9 cellular contexts compared by ENCODE assay signal in the genomic region with DNA sequence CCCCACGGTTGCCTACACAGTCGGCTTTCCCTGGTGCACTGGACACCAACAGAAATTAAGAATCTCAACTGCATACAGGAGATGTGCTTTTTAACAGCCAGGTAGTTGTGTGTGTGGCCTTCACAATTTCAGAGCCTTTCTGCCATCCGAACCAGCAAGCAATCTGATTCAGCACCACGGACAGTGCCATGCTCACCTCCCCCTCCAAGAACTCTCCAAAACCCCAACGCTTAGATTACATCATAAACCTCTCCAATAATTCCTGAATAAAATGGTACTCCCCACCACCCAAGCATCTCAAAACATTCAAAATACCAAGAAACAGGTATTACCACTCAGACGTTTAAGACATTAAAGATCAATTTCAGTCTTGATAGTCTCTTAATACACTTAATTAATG. TPM values are rescaled to one million over a fixed set of nuclear protein-coding genes. Genes with fewer than 3 reads are reported as not detected.
DNase-seq lines count a peak whose midpoint lies in the region; ATAC-seq and TF ChIP-seq lines count a peak whose summit lies in the region.
"Had no signal": no experiment of that assay in that cellular context is flagged by ENCODE, and none has a peak within 500 bp of the region (broad histone marks: within the 10 kb centered on the region; RNA-seq: fewer than 3 reads in every experiment).

No MANE protein-coding gene starts in this region.

- intact Hi-C loops in heart right ventricle (cut with DNase I) (loop anchor here in 1 of 10 donors (10.0 kb wide), 2 partner anchors 73 to 193 kb away; no protein-coding TSS in a partner anchor), vagina (cut with DNase I) (no loop called here)

- H3K9me3 ChIP-seq in cardiac muscle cell (ENCODE audit: low read depth), result no peaks in the 10 kb centered on the region
- no peaks in the 10 kb centered on the region for H3K9me3 ChIP-seq in right atrium auricular region
- H3K9me3 ChIP-seq in heart right ventricle, result no peaks in the 10 kb centered on the region
- no peaks in the 10 kb centered on the region for H3K9me3 ChIP-seq in vagina

- 30 to 31% methylated on average over 6 of the region's 6 CpGs for WGBS in heart right ventricle, 2 donors

- H3K36me3 ChIP-seq in cardiac muscle cell (peaks cover 3% of the 10 kb centered on the region), right atrium auricular region (peaks cover 22% of the 10 kb centered on the region), heart right ventricle (peaks cover 0 to 35% (median 24%) of the 10 kb centered on the region in 9 donors), vagina (peaks cover 0 to 12% of the 10 kb centered on the region in 2 donors)

- no peak overlapping the region for H3K27ac ChIP-seq in cardiac muscle cell
- no peak overlapping the region for H3K27ac ChIP-seq in right atrium auricular region
- no peak overlapping the region for H3K27ac ChIP-seq in heart right ventricle
- no peak overlapping the region for H3K27ac ChIP-seq in vagina

- H3K4me3 ChIP-seq in cardiac muscle cell, result no peak overlapping the region
- H3K4me3 ChIP-seq in right atrium auricular region, result no peak overlapping the region
- no peak overlapping the region for H3K4me3 ChIP-seq in heart right ventricle
- no peak overlapping the region for H3K4me3 ChIP-seq in vagina

- peak; percentile 77 to 81 for DNase-seq in cardiac muscle cell (ENCODE audit: low read depth in 1 of 2, low spot score in 1 of 2)
- DNase-seq in right atrium auricular region (ENCODE audit: low spot score), result no peak
- DNase-seq in activated CD8-positive, alpha-beta memory T cell treated with anti-CD3 and anti-CD28 coated beads, Interleukin-2, amount 50 U/mL, for 48 hours, result peak; percentile 67
- peak; percentile 44 to 65 for DNase-seq in heart right ventricle
- DNase-seq in stimulated activated CD4-positive, alpha-beta T cell treated with anti-CD3 and anti-CD28 coated beads, Interleukin-2, amount 100 ng/mL, for 24 hours, result peak; percentile 51 to 64
- no peak for DNase-seq in superior temporal gyrus (ENCODE audit: extremely low spot score)
- DNase-seq in vagina (ENCODE audit: extremely low spot score in 2 of 2), result no peak

- H3K27me3 ChIP-seq in cardiac muscle cell (no peaks in the 10 kb centered on the region), right atrium auricular region (no peaks in the 10 kb centered on the region), heart right ventricle (no peaks in the 10 kb centered on the region), vagina (no peaks in the 10 kb centered on the region)

- TF ChIP-seq POLR2A in vagina (IDR thresholded peaks at IDR 0.05), result no peak

- TF ChIP-seq CTCF in cardiac muscle cell (IDR thresholded peaks at IDR 0.05; ENCODE audit: low read depth, low read length), result no peak
- TF ChIP-seq CTCF in right atrium auricular region (IDR thresholded peaks at IDR 0.05), result no peak
- TF ChIP-seq CTCF in heart right ventricle (IDR thresholded peaks at IDR 0.05), result no peak
- TF ChIP-seq CTCF in vagina (IDR thresholded peaks at IDR 0.05), result no peak

- no peaks in the 10 kb centered on the region for H3K4me1 ChIP-seq in cardiac muscle cell (ENCODE audit: low read depth)
- H3K4me1 ChIP-seq in right atrium auricular region, result peaks cover 0 to 38% of the 10 kb centered on the region in 2 donors
- H3K4me1 ChIP-seq in heart right ventricle, result peaks cover 3 to 70% (median 57%) of the 10 kb centered on the region in 9 donors
- H3K4me1 ChIP-seq in vagina, result peaks cover 40% of the 10 kb centered on the region

- ATAC-seq in heart right ventricle (peak in 4 of 8 donors; percentile 39 to 47 (median 44)), GM19455 (IDR thresholded peaks at IDR 0.05; ENCODE audit: unreplicated experiment) (no peak)

RNA-seq across cellular contexts. Expression of a gene that starts 31.8 kb away (rescaled TPM):
- 41.4 and 77.0 TPM in 2 replicates for total RNA-seq in cardiac muscle cell
- 45.1 and 69.8 TPM in 2 replicates for polyA plus RNA-seq in cardiac muscle cell
- total RNA-seq in right atrium auricular region, result 10 to 100 TPM; 42.2 to 57.4 TPM
- 10 to 100 TPM; 59.0 to 84.8 (median 67.1) TPM for total RNA-seq in heart right ventricle
- 10 to 100 TPM; 22.2 to 24.9 TPM for polyA plus RNA-seq in heart right ventricle
- total RNA-seq in vagina, result 112 TPM

RNA-seq across cellular contexts. Expression of a gene that starts 49.7 kb away (rescaled TPM):
- total RNA-seq in cardiac muscle cell, result not detected in 2 replicates
- polyA plus RNA-seq in cardiac muscle cell, result 0.43 TPM in 1 of 2 replicates, not detected in the other
- not detected for total RNA-seq in right atrium auricular region
- not detected for total RNA-seq in heart right ventricle
- not detected for polyA plus RNA-seq in heart right ventricle
- not detected for total RNA-seq in vagina
- total RNA-seq: T-helper 2 cell treated with Interferon-gamma antibody and Interleukin-4, amounts not matched to agents 100 ng/mL and 5 ng/mL, for 36 hours had no signal

Comparison
In these comparisons a context has a peak if more than half of its experiments do, and no peak if none do; other contexts are left out.
1. DNase-seq: peak in cardiac muscle cell (2 of 2), activated CD8-positive, alpha-beta memory T cell treated with anti-CD3 and anti-CD28 coated beads, Interleukin-2, amount 50 U/mL, for 48 hours (single experiment), heart right ventricle (2 of 2) and stimulated activated CD4-positive, alpha-beta T cell treated with anti-CD3 and anti-CD28 coated beads, Interleukin-2, amount 100 ng/mL, for 24 hours (2 of 2); none in right atrium auricular region (single experiment), superior temporal gyrus (single experiment) and vagina (0 of 2).